Comparison of ENCODE assay signal across 15 cellular contexts in genomic region chr1:14263671-14264070, GRCh38.
DNase-seq lines count a peak whose midpoint lies in the region; ATAC-seq and TF ChIP-seq lines count a peak whose summit lies in the region.
"Had no signal": no experiment of that assay in that cellular context is flagged by ENCODE, and none has a peak within 500 bp of the region (broad histone marks: within the 10 kb centered on the region; RNA-seq: fewer than 3 reads in every experiment).

No MANE protein-coding gene starts in this region.

- H3K27me3 Mint-ChIP-seq in nephron progenitor cell (ENCODE audit: low read depth, poor library complexity): no peaks in the 10 kb centered on the region

- H3K9me3 ChIP-seq in mucosa of descending colon: no peaks in the 10 kb centered on the region

- H3K27ac Mint-ChIP-seq in nephron progenitor cell: peak overlapping the region; percentile 78
- H3K27ac Mint-ChIP-seq: H9 had no signal

- TF ChIP-seq CTCF in nephron progenitor cell (IDR thresholded peaks at IDR 0.05): no peak
- TF ChIP-seq CTCF in mucosa of descending colon (IDR thresholded peaks at IDR 0.05): no peak

- H3K4me3 Mint-ChIP-seq in nephron progenitor cell: no peak overlapping the region
- H3K4me3 Mint-ChIP-seq: H9 had no signal

- H3K9me3 Mint-ChIP-seq in nephron progenitor cell: no peaks in the 10 kb centered on the region
- H3K9me3 Mint-ChIP-seq: H9 had no signal

- no peaks in the 10 kb centered on the region for H3K4me1 ChIP-seq in mucosa of descending colon (ENCODE audit: low read depth)

- no peaks in the 10 kb centered on the region for H3K36me3 Mint-ChIP-seq in nephron progenitor cell (ENCODE audit: low read depth)

- no peak overlapping the region for H3K4me3 ChIP-seq in mucosa of descending colon

- intact Hi-C loops in mucosa of descending colon (cut with DNase I, micrococcal nuclease): no loop called here

- H3K4me1 Mint-ChIP-seq in nephron progenitor cell: peaks cover 55% of the 10 kb centered on the region

- no peak for ATAC-seq in mucosa of descending colon

- DNase-seq in NCI-H1694 (lab: John Stamatoyannopoulos, UW) (peak; percentile 48), NCI-H446 treated with DMSO at 0.1 percent for 48 hours (lab: John Stamatoyannopoulos, UW) (peak; percentile 22), NCI-H82 (lab: John Stamatoyannopoulos, UW) (peak; percentile 88), nephron progenitor cell (no peak), GM03348 (ENCODE audit: low spot score) (no peak), mucosa of descending colon (no peak)
- DNase-seq in stimulated activated naive CD4-positive, alpha-beta T cell (lab: John Stamatoyannopoulos, UW): no peak
- DNase-seq: ACHN; DMS79 treated with DMSO at 0.1 percent for 48 hours; H9; NCI-H345; NK-92 treated with Interleukin-12 subunit alpha and Interleukin-12 subunit beta, amount 100 ng/mL, for 24 hours; OCI-M1; SHP77; T1000 had no signal

- H3K36me3 ChIP-seq in mucosa of descending colon (ENCODE audit: low read depth): no peaks in the 10 kb centered on the region

Comparison
In these comparisons a context has a peak if more than half of its experiments do, and no peak if none do; other contexts are left out.
1. DNase-seq: peak in NCI-H1694 (single experiment), NCI-H446 treated with DMSO at 0.1 percent for 48 hours (single experiment) and NCI-H82 (single experiment); none in nephron progenitor cell (single experiment), stimulated activated naive CD4-positive, alpha-beta T cell (0 of 6), GM03348 (single experiment) and mucosa of descending colon (0 of 3).